19 cellular contexts compared by ENCODE assay signal in genomic region chr15:51739056-51739455, GRCh38. TPM values are rescaled to one million over a fixed set of nuclear protein-coding genes. Genes with fewer than 3 reads are reported as not detected.
DNase-seq lines count a peak whose midpoint lies in the region; ATAC-seq and TF ChIP-seq lines count a peak whose summit lies in the region.
"Had no signal": no experiment of that assay in that cellular context is flagged by ENCODE, and none has a peak within 500 bp of the region (broad histone marks: within the 10 kb centered on the region; RNA-seq: fewer than 3 reads in every experiment).

No MANE protein-coding gene starts in this region.

- H3K9me3 Mint-ChIP-seq in activated CD4-positive, alpha-beta memory T cell treated with anti-CD3 and anti-CD28 coated beads, Interleukin-2, amount 10 ng/mL, durations not matched to agents 7 days and 5 days, result no peaks in the 10 kb centered on the region
- no peaks in the 10 kb centered on the region for H3K9me3 Mint-ChIP-seq in activated CD4-positive, alpha-beta memory T cell treated with anti-CD3 and anti-CD28 coated beads for 36 hours
- H3K9me3 Mint-ChIP-seq in nephron progenitor cell, result no peaks in the 10 kb centered on the region

- intact Hi-C loops in activated CD4-positive, alpha-beta memory T cell treated with anti-CD3 and anti-CD28 coated beads for 36 hours (cut with micrococcal nuclease), result loop anchor here (5.0 to 10.0 kb wide), 6 partner anchors 114 to 1387 kb away; partner anchors contain the start of genes AP4E1 and DMXL2

- peaks cover 34% of the 10 kb centered on the region for H3K4me1 Mint-ChIP-seq in activated CD4-positive, alpha-beta memory T cell treated with anti-CD3 and anti-CD28 coated beads, Interleukin-2, amount 10 ng/mL, durations not matched to agents 7 days and 5 days
- H3K4me1 Mint-ChIP-seq in activated CD4-positive, alpha-beta memory T cell treated with anti-CD3 and anti-CD28 coated beads for 36 hours (ENCODE audit: low read depth), result peaks cover 41% of the 10 kb centered on the region
- peaks cover 8% of the 10 kb centered on the region for H3K4me1 Mint-ChIP-seq in nephron progenitor cell

- H3K9me3 ChIP-seq in effector memory CD4-positive, alpha-beta T cell (ENCODE audit: control insufficient read depth, low read length), result no peaks in the 10 kb centered on the region
- H3K9me3 ChIP-seq: body of pancreas, heart right ventricle, SJSA1 had no signal

- H3K4me3 ChIP-seq in effector memory CD4-positive, alpha-beta T cell (ENCODE audit: insufficient read depth, low read depth, low read length, poor library complexity, severe bottlenecking), result no peak overlapping the region
- H3K4me3 ChIP-seq: body of pancreas, SJSA1 had no signal

- peaks cover 34% of the 10 kb centered on the region for H3K4me1 ChIP-seq in effector memory CD4-positive, alpha-beta T cell (ENCODE audit: control insufficient read depth, insufficient read depth, low read length, poor library complexity, severe bottlenecking)

- no peak for DNase-seq in activated CD4-positive, alpha-beta memory T cell treated with anti-CD3 and anti-CD28 coated beads, Interleukin-2, amount 10 ng/mL, durations not matched to agents 7 days and 5 days
- DNase-seq in activated CD4-positive, alpha-beta memory T cell treated with anti-CD3 and anti-CD28 coated beads for 36 hours, result no peak
- DNase-seq in RWPE1 (ENCODE audit: low spot score) (peak; percentile 69), nephron progenitor cell (no peak), COLO668 (lab: John Stamatoyannopoulos, UW; ENCODE audit: unreplicated experiment) (no peak), NCI-H187 (lab: John Stamatoyannopoulos, UW) (no peak)
- no peak for DNase-seq in effector memory CD4-positive, alpha-beta T cell
- DNase-seq: activated CD4-positive, alpha-beta T cell treated with anti-CD3 and anti-CD28 coated beads, Interleukin-2, amount 50 U/mL, for 48 hours; activated gamma-delta T cell treated with Interleukin-2 at 50 U/mL for 16 hours; body of pancreas; dermis blood vessel endothelial cell; heart right ventricle; KG1 had no signal

- H3K27me3 ChIP-seq in effector memory CD4-positive, alpha-beta T cell (replicated peaks; ENCODE audit: control insufficient read depth, insufficient read depth, low read length, poor library complexity, severe bottlenecking), result no peaks in the 10 kb centered on the region
- H3K27me3 ChIP-seq: body of pancreas, heart right ventricle had no signal

- no peaks in the 10 kb centered on the region for H3K27me3 Mint-ChIP-seq in activated CD4-positive, alpha-beta memory T cell treated with anti-CD3 and anti-CD28 coated beads, Interleukin-2, amount 10 ng/mL, durations not matched to agents 7 days and 5 days
- H3K27me3 Mint-ChIP-seq in activated CD4-positive, alpha-beta memory T cell treated with anti-CD3 and anti-CD28 coated beads for 36 hours, result no peaks in the 10 kb centered on the region
- peaks cover 80% of the 10 kb centered on the region for H3K27me3 Mint-ChIP-seq in nephron progenitor cell (ENCODE audit: low read depth, poor library complexity)

- CTCF ChIA-PET in activated CD4-positive, alpha-beta memory T cell treated with anti-CD3 and anti-CD28 coated beads, Interleukin-2, amount 10 ng/mL, durations not matched to agents 7 days and 5 days (lab: Charles Lee), result interaction anchor here (1.8 kb wide), 1 partner anchor 38 kb away, joined by 12 read pairs; no protein-coding TSS in a partner anchor
- CTCF ChIA-PET in activated CD4-positive, alpha-beta memory T cell treated with anti-CD3 and anti-CD28 coated beads for 36 hours (lab: Charles Lee), result interaction anchor here (0.9 to 4.2 kb wide), 2 partner anchors 37 to 89 kb away, joined by 3 to 44 read pairs; no protein-coding TSS in a partner anchor
- CTCF ChIA-PET in RWPE1 (lab: Yijun Ruan, JAX), result interaction anchor here (0.6 to 1.1 kb wide), 2 partner anchors 89 to 114 kb away, joined by 3 read pairs; no protein-coding TSS in a partner anchor

- TF ChIP-seq CTCF in RWPE1 (conservative IDR thresholded peaks at IDR 0.05; ENCODE audit: low read depth) (no peak), nephron progenitor cell (IDR thresholded peaks at IDR 0.05) (no peak)

- H3K36me3 Mint-ChIP-seq in activated CD4-positive, alpha-beta memory T cell treated with anti-CD3 and anti-CD28 coated beads, Interleukin-2, amount 10 ng/mL, durations not matched to agents 7 days and 5 days (ENCODE audit: low read depth), result no peaks in the 10 kb centered on the region
- no peaks in the 10 kb centered on the region for H3K36me3 Mint-ChIP-seq in activated CD4-positive, alpha-beta memory T cell treated with anti-CD3 and anti-CD28 coated beads for 36 hours
- H3K36me3 Mint-ChIP-seq in nephron progenitor cell (ENCODE audit: low read depth), result no peaks in the 10 kb centered on the region

- ATAC-seq in GM19395 (IDR thresholded peaks at IDR 0.05; ENCODE audit: unreplicated experiment), result no peak
- ATAC-seq: body of pancreas, heart right ventricle, sciatic nerve had no signal

- no peaks in the 10 kb centered on the region for H3K36me3 ChIP-seq in effector memory CD4-positive, alpha-beta T cell (ENCODE audit: control insufficient read depth, insufficient read depth, low read length)
- H3K36me3 ChIP-seq: heart right ventricle had no signal

- no peak overlapping the region for H3K27ac ChIP-seq in RWPE1
- H3K27ac ChIP-seq in effector memory CD4-positive, alpha-beta T cell (ENCODE audit: insufficient read depth, low read length, poor library complexity, severe bottlenecking), result peak overlapping the region; percentile 83
- H3K27ac ChIP-seq: SJSA1 had no signal

- POLR2A ChIA-PET in activated CD4-positive, alpha-beta memory T cell treated with anti-CD3 and anti-CD28 coated beads, Interleukin-2, amount 10 ng/mL, durations not matched to agents 7 days and 5 days (lab: Charles Lee), result interaction anchor here (1.2 kb wide), 1 partner anchor 18 kb away, joined by 3 read pairs; no protein-coding TSS in a partner anchor
- POLR2A ChIA-PET in activated CD4-positive, alpha-beta memory T cell treated with anti-CD3 and anti-CD28 coated beads for 36 hours (lab: Charles Lee), result no interaction called here
- POLR2A ChIA-PET in RWPE1 (lab: Yijun Ruan, JAX; ENCODE audit: low non-redundant PET), result no interaction called here

- H3K4me3 Mint-ChIP-seq in activated CD4-positive, alpha-beta memory T cell treated with anti-CD3 and anti-CD28 coated beads, Interleukin-2, amount 10 ng/mL, durations not matched to agents 7 days and 5 days, result peak overlapping the region; percentile 7
- no peak overlapping the region for H3K4me3 Mint-ChIP-seq in activated CD4-positive, alpha-beta memory T cell treated with anti-CD3 and anti-CD28 coated beads for 36 hours
- H3K4me3 Mint-ChIP-seq in nephron progenitor cell, result peak overlapping the region; percentile 77

- H3K27ac Mint-ChIP-seq in activated CD4-positive, alpha-beta memory T cell treated with anti-CD3 and anti-CD28 coated beads, Interleukin-2, amount 10 ng/mL, durations not matched to agents 7 days and 5 days, result no peak overlapping the region
- no peak overlapping the region for H3K27ac Mint-ChIP-seq in activated CD4-positive, alpha-beta memory T cell treated with anti-CD3 and anti-CD28 coated beads for 36 hours
- H3K27ac Mint-ChIP-seq in nephron progenitor cell, result no peak overlapping the region

RNA-seq across cellular contexts. Expression of gene LYSMD2, which starts 1.6 kb away (rescaled TPM):
- 10 to 100 TPM; 14.8 to 14.9 TPM for total RNA-seq in activated CD4-positive, alpha-beta memory T cell treated with anti-CD3 and anti-CD28 coated beads, Interleukin-2, amount 10 ng/mL, durations not matched to agents 7 days and 5 days
- total RNA-seq in activated CD4-positive, alpha-beta memory T cell treated with anti-CD3 and anti-CD28 coated beads for 36 hours, result 10 to 100 TPM; 18.1 to 18.6 TPM

RNA-seq across cellular contexts. Expression of gene TMOD2, which starts 12.3 kb away (rescaled TPM):
- total RNA-seq in activated CD4-positive, alpha-beta memory T cell treated with anti-CD3 and anti-CD28 coated beads, Interleukin-2, amount 10 ng/mL, durations not matched to agents 7 days and 5 days, result 1 to 10 TPM; 6.2 to 6.5 TPM
- total RNA-seq in activated CD4-positive, alpha-beta memory T cell treated with anti-CD3 and anti-CD28 coated beads for 36 hours, result 1 to 10 TPM; 6.7 to 7.9 TPM

RNA-seq across cellular contexts. Expression of gene SCG3, which starts 57.8 kb away (rescaled TPM):
- total RNA-seq in activated CD4-positive, alpha-beta memory T cell treated with anti-CD3 and anti-CD28 coated beads, Interleukin-2, amount 10 ng/mL, durations not matched to agents 7 days and 5 days, result not detected
- total RNA-seq in activated CD4-positive, alpha-beta memory T cell treated with anti-CD3 and anti-CD28 coated beads for 36 hours, result not detected
- total RNA-seq: fibroblast of lung, mesenteric fat pad, SJSA1, subcutaneous adipose tissue had no signal
